In genomic region chr2:162161634-162162033, GRCh38 we compare ENCODE assay signal across 26 cellular contexts. TPM values are rescaled to one million over a fixed set of nuclear protein-coding genes. Genes with fewer than 3 reads are reported as not detected.
"Had no signal": no experiment of that assay in that cellular context is flagged by ENCODE, and none has a peak within 500 bp of the region (broad histone marks: within the 10 kb centered on the region; RNA-seq: fewer than 3 reads in every experiment).

No MANE protein-coding gene starts in this region.

- DNase-seq: dorsolateral prefrontal cortex; effector CD4-positive, alpha-beta T cell; foreskin fibroblast; gastrocnemius medialis; left cardiac atrium; left ventricle myocardium superior; lower lobe of right lung; natural killer cell; occipital lobe; ovary; posterior cingulate gyrus; psoas muscle; right cardiac atrium; sigmoid colon; spleen; stimulated activated naive B cell treated with anti-CD40 and anti-IgM and Interleukin-4, amounts not matched to agents 10 μg/mL and 1 μg/mL and 100 μg/mL, for 72 hours; upper lobe of left lung had no signal

- H3K9me3 ChIP-seq: gastrocnemius medialis, heart left ventricle, lower lobe of right lung, ovary, psoas muscle, sigmoid colon, spleen, thoracic aorta, tibial nerve, upper lobe of left lung had no signal

- ATAC-seq: esophagus mucosa; gastrocnemius medialis; heart left ventricle; left cardiac atrium; left ventricle myocardium superior; lower lobe of right lung; natural killer cell; psoas muscle; right cardiac atrium; stimulated activated naive B cell treated with anti-CD40 and anti-IgM and Interleukin-4, amounts not matched to agents 10 μg/mL and 1 μg/mL and 100 μg/mL, for 72 hours had no signal

- H3K4me1 ChIP-seq: gastrocnemius medialis, heart left ventricle, lower lobe of right lung, psoas muscle, sigmoid colon, spleen, tibial nerve, upper lobe of left lung had no signal

- H3K36me3 ChIP-seq: gastrocnemius medialis, heart left ventricle, lower lobe of right lung, ovary, sigmoid colon, spleen, thoracic aorta, tibial nerve, upper lobe of left lung had no signal

- H3K27ac ChIP-seq: dorsolateral prefrontal cortex, epithelial cell of prostate, gastrocnemius medialis, heart left ventricle, hepatocyte, lower lobe of right lung, ovary, psoas muscle, sigmoid colon, spleen, thoracic aorta, tibial nerve, upper lobe of left lung had no signal

- H3K4me3 ChIP-seq: dorsolateral prefrontal cortex, gastrocnemius medialis, heart left ventricle, hepatocyte, lower lobe of right lung, ovary, psoas muscle, sigmoid colon, spleen, thoracic aorta, tibial nerve, upper lobe of left lung had no signal

- H3K27me3 ChIP-seq: gastrocnemius medialis, heart left ventricle, hepatocyte, ovary, sigmoid colon, tibial nerve, upper lobe of left lung had no signal

RNA-seq across cellular contexts. Expression of gene GCG, which starts 9.6 kb away (rescaled TPM):
- total RNA-seq: dorsolateral prefrontal cortex, esophagus mucosa, gastrocnemius medialis, heart left ventricle, kidney epithelial cell, left cardiac atrium, left ventricle myocardium superior, lower lobe of right lung, mesenteric fat pad, natural killer cell, occipital lobe, psoas muscle, renal cortical epithelial cell, right cardiac atrium, sigmoid colon, spleen, thoracic aorta had no signal
